In the genomic region with DNA sequence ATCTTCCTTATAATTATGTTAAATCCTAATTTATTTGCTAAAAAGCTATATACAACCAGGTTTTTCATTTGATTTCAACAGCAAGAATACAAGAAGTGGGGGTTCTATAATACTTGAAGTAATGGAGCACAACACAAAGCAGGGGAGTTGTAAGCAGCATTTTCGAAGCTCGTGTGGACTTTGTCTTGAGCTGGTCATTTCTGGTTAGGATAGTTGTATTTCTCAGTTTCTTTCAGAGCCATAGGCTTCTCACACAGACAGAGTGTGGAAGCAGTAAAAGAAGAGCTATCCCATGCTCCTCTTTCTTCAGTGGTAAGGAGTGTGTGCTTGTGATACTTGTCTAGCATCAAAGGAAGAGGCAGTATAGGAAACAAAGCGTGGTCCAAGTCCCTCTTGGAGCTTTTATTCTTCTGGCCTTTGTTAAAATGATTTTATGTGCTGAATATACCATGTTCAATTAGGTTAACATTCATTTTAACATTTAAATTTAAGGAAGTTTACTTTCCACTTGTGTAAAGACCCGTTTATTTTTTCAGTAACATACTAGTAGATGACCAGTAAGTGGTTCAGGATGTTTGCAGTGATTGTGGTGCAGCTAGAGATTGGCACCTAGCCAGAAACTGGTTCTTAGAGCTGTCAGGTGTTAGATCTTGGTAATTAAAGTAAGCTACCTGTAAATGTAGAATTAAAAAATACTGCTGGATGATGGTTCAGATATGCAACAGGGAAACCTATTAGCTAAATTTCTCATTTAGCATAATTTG, we compare ENCODE assay signal across 15 cellular contexts. TPM values are rescaled to one million over a fixed set of nuclear protein-coding genes. Genes with fewer than 3 reads are reported as not detected.
DNase-seq lines count a peak whose midpoint lies in the region; FAIRE-seq and TF ChIP-seq lines count a peak whose summit lies in the region.
"Had no signal": no experiment of that assay in that cellular context is flagged by ENCODE, and none has a peak within 500 bp of the region (broad histone marks: within the 10 kb centered on the region; RNA-seq: fewer than 3 reads in every experiment).

No MANE protein-coding gene starts in this region.

- H3K4me1 ChIP-seq in ascending aorta, result peaks cover 0 to 3% of the 10 kb centered on the region in 2 donors

- intact Hi-C loops in dorsolateral prefrontal cortex (cut with DNase I) (no loop called here), ascending aorta (cut with DNase I) (no loop called here)

- no peak overlapping the region for H3K4me3 Mint-ChIP-seq in mesothelial cell of epicardium
- H3K4me3 Mint-ChIP-seq: activated naive CD4-positive, alpha-beta T cell treated with anti-CD3 and anti-CD28 coated beads for 36 hours had no signal

- no peaks in the 10 kb centered on the region for H3K9me3 Mint-ChIP-seq in mesothelial cell of epicardium
- H3K9me3 Mint-ChIP-seq: activated naive CD4-positive, alpha-beta T cell treated with anti-CD3 and anti-CD28 coated beads for 36 hours had no signal

- no peaks in the 10 kb centered on the region for H3K27me3 Mint-ChIP-seq in mesothelial cell of epicardium (ENCODE audit: low read depth)

- H3K9me3 ChIP-seq in ascending aorta, result no peaks in the 10 kb centered on the region

- TF ChIP-seq CTCF in mesothelial cell of epicardium (IDR thresholded peaks at IDR 0.05; ENCODE audit: unreplicated experiment) (no peak), dorsolateral prefrontal cortex (IDR thresholded peaks at IDR 0.05 in 54 of 56, conservative IDR thresholded peaks at IDR 0.05 in 2 of 56; ENCODE audit: low read depth in 1 of 56, partially characterized antibody in 56 of 56) (no peak), ascending aorta (IDR thresholded peaks at IDR 0.05) (no peak)

- H3K27ac Mint-ChIP-seq in mesothelial cell of epicardium, result peak overlapping the region; percentile 21
- H3K27ac Mint-ChIP-seq: activated naive CD4-positive, alpha-beta T cell treated with anti-CD3 and anti-CD28 coated beads for 36 hours had no signal

- peaks cover 5% of the 10 kb centered on the region for H3K36me3 Mint-ChIP-seq in mesothelial cell of epicardium

- FAIRE-seq in G401.6 (lab: Jason Lieb, UNC), result peak; percentile 6

- peaks cover 14% of the 10 kb centered on the region for H3K4me1 Mint-ChIP-seq in mesothelial cell of epicardium

- H3K4me3 ChIP-seq in dorsolateral prefrontal cortex (no peak overlapping the region), ascending aorta (no peak overlapping the region)
- H3K4me3 ChIP-seq: coronary artery had no signal

- peak overlapping the region in 28 of 59 donors; percentile 1 to 71 (median 20) for H3K27ac ChIP-seq in dorsolateral prefrontal cortex
- H3K27ac ChIP-seq in ascending aorta, result no peak overlapping the region
- H3K27ac ChIP-seq: coronary artery had no signal

- H3K27me3 ChIP-seq in dorsolateral prefrontal cortex (no peaks in the 10 kb centered on the region), ascending aorta (no peaks in the 10 kb centered on the region)

- DNase-seq in NCI-H1105 (lab: John Stamatoyannopoulos, UW) (peak; percentile 28), RPMI8226 (peak; percentile 41), mesothelial cell of epicardium (ENCODE audit: low spot score in 2 of 2, unreplicated experiment in 2 of 2) (no peak), dorsolateral prefrontal cortex (no peak), cerebellar nuclear complex (lab: John Stamatoyannopoulos, UW) (no peak), ascending aorta (ENCODE audit: low spot score in 2 of 2) (no peak), SHP77 treated with DMSO at 0.1 percent for 48 hours (lab: John Stamatoyannopoulos, UW) (no peak)
- DNase-seq: activated CD4-positive, alpha-beta T cell treated with anti-CD3 and anti-CD28 coated beads for 4 hours; activated naive CD4-positive, alpha-beta T cell treated with anti-CD3 and anti-CD28 coated beads for 36 hours; glutamatergic neuron; HCEC 1CT; midbrain; NCI-H1694 treated with DMSO at 0.1 percent for 48 hours had no signal

- H3K36me3 ChIP-seq in ascending aorta, result peaks cover 5 to 7% of the 10 kb centered on the region in 2 donors

RNA-seq across cellular contexts. Expression of gene CCNYL1, which starts 14.6 kb away (rescaled TPM):
- total RNA-seq in mesothelial cell of epicardium (11.9 to 15.3 TPM (median 15.1 TPM) in 3 replicates), dorsolateral prefrontal cortex (10 to 100 TPM in 119 of 120 experiments, 1 to 10 TPM in 1; 9.6 to 27.4 (median 16.3) TPM), ascending aorta (12.3 TPM)

RNA-seq across cellular contexts. Expression of gene FZD5, which starts 43.7 kb away (rescaled TPM):
- total RNA-seq in mesothelial cell of epicardium (1.9 to 2.1 TPM (median 1.9 TPM) in 3 replicates), dorsolateral prefrontal cortex (10 to 100 TPM in 10 of 120 experiments, 1 to 10 TPM in 110; 2.1 to 17.5 (median 5.0) TPM), ascending aorta (6.9 TPM)

Comparison
In these comparisons a context has a peak if more than half of its experiments do, and no peak if none do; other contexts are left out.
1. DNase-seq: peak in NCI-H1105 (single experiment) and RPMI8226 (single experiment); none in mesothelial cell of epicardium (0 of 2), dorsolateral prefrontal cortex (0 of 10), cerebellar nuclear complex (0 of 2), ascending aorta (0 of 2) and SHP77 treated with DMSO at 0.1 percent for 48 hours (single experiment).